ENCODE assay signal across 9 cellular contexts in genomic region chr11:130108671-130109070, GRCh38. TPM values are rescaled to one million over a fixed set of nuclear protein-coding genes. Genes with fewer than 3 reads are reported as not detected.
A peak's percentile ranks its signal among the peaks of the same experiment; 100 is the strongest.
DNase-seq lines count a peak whose midpoint lies in the region; ATAC-seq, FAIRE-seq and TF ChIP-seq lines count a peak whose summit lies in the region.
"Not testable (repeated sequence)": the region's sequence is repeated elsewhere in the genome, so short reads cannot be mapped to it uniquely, and the experiment has no call there.
"Had no signal": no experiment of that assay in that cellular context is flagged by ENCODE, and none has a peak within 500 bp of the region (broad histone marks: within the 10 kb centered on the region; RNA-seq: fewer than 3 reads in every experiment).

No MANE protein-coding gene starts in this region.

- not testable (repeated sequence) for TF ChIP-seq RAD21 in K562 (CRISPR knock-in tag; conservative IDR thresholded peaks at IDR 0.05 in 1 of 2, IDR thresholded peaks at IDR 0.05 in 1 of 2)

- not testable (repeated sequence) for H3K27ac ChIP-seq in HEK293 (ENCODE audit: extremely low read depth, low read depth, low read length); K562 (ENCODE audit: extremely low read depth, low read depth, low read length)

- H4K20me1 ChIP-seq in K562 (replicated peaks; ENCODE audit: control insufficient read depth, insufficient read depth, low read length), result not testable (repeated sequence)

- H3K36me3 ChIP-seq in HEK293 (ENCODE audit: control insufficient read depth in 2 of 2, insufficient read depth in 1 of 2, low read length in 2 of 2), result peaks cover 0 to 30% of the 10 kb centered on the region in 2 experiments; a peak in 2 of 3 replicates
- peaks cover 44% of the 10 kb centered on the region for H3K36me3 ChIP-seq in K562 (ENCODE audit: control insufficient read depth, insufficient read depth, low read length)

- ATAC-seq in WTC11, K562: not testable (repeated sequence)

- not testable (repeated sequence) for TF ChIP-seq CTCF in HEK293 (tag by site-specific recombination; IDR thresholded peaks at IDR 0.05); WTC11 (IDR thresholded peaks at IDR 0.05); K562 (IDR thresholded peaks at IDR 0.05 in 2 of 3, conservative IDR thresholded peaks at IDR 0.05 in 1 of 3; ENCODE audit: insufficient read depth in 2 of 3, low read depth in 1 of 3, low read length in 3 of 3)

- not testable (repeated sequence) for H3K4me3 Mint-ChIP-seq in WTC11

- H3K27me3 ChIP-seq in K562 (ENCODE audit: control insufficient read depth in 2 of 2, insufficient read depth in 2 of 2, low read length in 2 of 2), result not testable (repeated sequence)

- TF ChIP-seq POLR2A in K562 (conservative IDR thresholded peaks at IDR 0.05), result not testable (repeated sequence)

- H3K4me1 ChIP-seq in HEK293 (ENCODE audit: control insufficient read depth, insufficient read depth, low read length); K562 (replicated peaks in 1 of 2; ENCODE audit: control insufficient read depth in 2 of 2, insufficient read depth in 2 of 2, low read length in 2 of 2): not testable (repeated sequence)

- H3K4me2 ChIP-seq in K562 (ENCODE audit: insufficient read depth, low read length), result not testable (repeated sequence)

- H3K79me2 ChIP-seq in K562 (ENCODE audit: control insufficient read depth, insufficient read depth, low read length), result peaks cover 36% of the 10 kb centered on the region

- CTCF ChIA-PET in HEK293 (lab: Yijun Ruan, JAX); WTC11 (lab: Charles Lee); K562 (lab: Yijun Ruan, JAX; ENCODE audit: low intra/inter-chr PET ratio): not testable (repeated sequence)

- not testable (repeated sequence) for H3K27me3 Mint-ChIP-seq in WTC11 (ENCODE audit: low read depth)

- not testable (repeated sequence) for H3K9me3 Mint-ChIP-seq in WTC11

- not testable (repeated sequence) for BruUV-seq in K562 (replicated peaks; lab: Mats Ljungman, UMichigan)

- not testable (repeated sequence) for H2AFZ ChIP-seq in K562 (ENCODE audit: low read depth, low read length)

- H3K4me1 Mint-ChIP-seq in WTC11, result peaks cover 18% of the 10 kb centered on the region

- H3K36me3 Mint-ChIP-seq in WTC11, result peaks cover 48% of the 10 kb centered on the region

- not testable (repeated sequence) for FAIRE-seq in K562 (lab: Jason Lieb, UNC)

- peak overlapping the region; percentile 26; the same call in 1 of the 2 replicates for H3K27ac Mint-ChIP-seq in WTC11

- not testable (repeated sequence) for H3K9me1 ChIP-seq in K562 (ENCODE audit: control insufficient read depth, insufficient read depth, low read length)

- POLR2A ChIA-PET in HEK293 (lab: Yijun Ruan, JAX); WTC11 (lab: Charles Lee); K562 (lab: Yijun Ruan, JAX): not testable (repeated sequence)

- H3K9ac ChIP-seq in K562 (ENCODE audit: insufficient read depth in 1 of 2, low read depth in 2 of 2, low read length in 2 of 2), result not testable (repeated sequence)

- intact Hi-C loops in K562 (cut with micrococcal nuclease), result not testable (repeated sequence)

- H3K4me3 ChIP-seq in HEK293 (ENCODE audit: low read depth, low read length); K562: not testable (repeated sequence)

- WGBS in K562 (ENCODE audit: insufficient coverage, low coverage, missing lambda C conversion rate), result 79% methylated on average over 3 of the region's 4 CpGs

- DNase-seq in WTC11 (ENCODE audit: low spot score); K562 (ENCODE audit: extremely low read depth in 1 of 4, low spot score in 3 of 4): not testable (repeated sequence)

- TF ChIP-seq EP300 in K562 (IDR thresholded peaks at IDR 0.05; ENCODE audit: low read length), result not testable (repeated sequence)

- not testable (repeated sequence) for H3K9me3 ChIP-seq in HEK293 (ENCODE audit: control insufficient read depth, insufficient read depth, low read depth, low read length); K562 (replicated peaks; ENCODE audit: control insufficient read depth, insufficient read depth, low read depth, low read length)

- in situ Hi-C loops in K562 (cut with MboI), result not testable (repeated sequence)

TF ChIP-seq in HEK293, 187 proteins besides CTCF, POLR2A, EP300 and RAD21:
- TF ChIP-seq ZNF146 (tag by site-specific recombination; IDR thresholded peaks at IDR 0.05), result peak; percentile 82
- TF ChIP-seq ZNF580 (tag by site-specific recombination; IDR thresholded peaks at IDR 0.05), result peak; percentile 23; the same call in 1 of the 2 replicates

TF ChIP-seq in K562, 482 proteins besides CTCF, POLR2A, EP300 and RAD21:
- peak; percentile 59 for TF ChIP-seq ZNF146 (CRISPR knock-in tag; IDR thresholded peaks at IDR 0.05; ENCODE audit: unreplicated experiment)

RNA-seq across cellular contexts. Expression of gene APLP2, which starts 39.0 kb away (rescaled TPM):
- total RNA-seq in WTC11 (2021), result 340 to 353 TPM (median 345 TPM) in 3 replicates
- total RNA-seq in K562 (2011; cell fraction: chromatin; rRNA removed; ENCODE audit: low replicate concordance), result 172 and 218 TPM in 2 replicates
- 144 and 155 TPM in 2 replicates for total RNA-seq in K562 (2011; cell fraction: nucleolus; rRNA removed)
- total RNA-seq in K562 (2011; cell fraction: nucleoplasm; rRNA removed), result 223 and 231 TPM in 2 replicates
- 112 and 119 TPM in 2 replicates for total RNA-seq in K562 (2014; rRNA removed)
- 98.9 and 103 TPM in 2 replicates for total RNA-seq in K562 (2014; rRNA removed; fragmentation: Illumina TruSeq; extraction: Trizol)
- 113 and 118 TPM in 2 replicates for total RNA-seq in K562 (2015; rRNA removed; fragmentation: Illumina TruSeq; extraction: Trizol)
- total RNA-seq in K562 (2021), result 126 and 138 TPM in 2 replicates
- 96.7 and 123 TPM in 2 replicates for polyA plus RNA-seq in K562 (2011; rRNA removed)
- 49.3 and 68.5 TPM in 2 replicates for polyA plus RNA-seq in K562 (2011; cell fraction: cytosol; rRNA removed)
- polyA plus RNA-seq in K562 (2011; cell fraction: nucleus; rRNA removed), result 59.6 and 88.1 TPM in 2 replicates
- polyA plus RNA-seq in K562 (2012), result 118 and 143 TPM in 2 replicates
- 153 and 164 TPM in 2 replicates for polyA plus RNA-seq in K562 (2014; fragmentation: Illumina TruSeq; extraction: Trizol)
- polyA plus RNA-seq in K562 (2014; fragmentation: Nextera tagmentation; extraction: Ambion mirVana), result 10 to 100 TPM; 17.4 to 20.3 TPM
- 111 and 116 TPM in 2 replicates for polyA plus RNA-seq in K562 (2014; rRNA removed)
- 107 and 149 TPM in 2 replicates for polyA minus RNA-seq in K562 (2011; rRNA and poly(A)+ RNA removed)
- 41.6 and 47.6 TPM in 2 replicates for polyA minus RNA-seq in K562 (2011; cell fraction: cytosol; rRNA and poly(A)+ RNA removed)
- polyA minus RNA-seq in K562 (2011; cell fraction: nucleus; rRNA and poly(A)+ RNA removed), result 28.7 and 31.2 TPM in 2 replicates

RNA-seq across cellular contexts. Expression of gene ST14, which starts 50.9 kb away (rescaled TPM):
- total RNA-seq in WTC11 (2021) (27.5 to 33.9 TPM (median 27.8 TPM) in 3 replicates), K562 (2014; rRNA removed) (not detected in 2 replicates), K562 (2014; rRNA removed; fragmentation: Illumina TruSeq; extraction: Trizol) (not detected in 2 replicates), K562 (2015; rRNA removed; fragmentation: Illumina TruSeq; extraction: Trizol) (not detected in 2 replicates), K562 (2021) (0.20 and 0.36 TPM in 2 replicates)
- 0.23 TPM in 1 of 2 replicates, not detected in the other for total RNA-seq in K562 (2011; cell fraction: chromatin; rRNA removed; ENCODE audit: low replicate concordance)
- not detected in 2 replicates for total RNA-seq in K562 (2011; cell fraction: nucleolus; rRNA removed)
- total RNA-seq in K562 (2011; cell fraction: nucleoplasm; rRNA removed), result 0.15 TPM in 1 of 2 replicates, not detected in the other
- polyA plus RNA-seq in K562 (2011; rRNA removed) (0.01 and 0.08 TPM in 2 replicates), K562 (2014; fragmentation: Illumina TruSeq; extraction: Trizol) (not detected in 2 replicates), K562 (2014; fragmentation: Nextera tagmentation; extraction: Ambion mirVana) (not detected), K562 (2014; rRNA removed) (not detected in 2 replicates)
- polyA plus RNA-seq in K562 (2011; cell fraction: cytosol; rRNA removed), result 0.01 and 0.13 TPM in 2 replicates
- 0.14 TPM in 1 of 2 replicates, not detected in the other for polyA plus RNA-seq in K562 (2011; cell fraction: nucleus; rRNA removed)
- 0.04 and 0.15 TPM in 2 replicates for polyA plus RNA-seq in K562 (2012)
- polyA minus RNA-seq in K562 (2011; rRNA and poly(A)+ RNA removed), result not detected in 2 replicates
- polyA minus RNA-seq in K562 (2011; cell fraction: cytosol; rRNA and poly(A)+ RNA removed), result not detected in 2 replicates
- polyA minus RNA-seq in K562 (2011; cell fraction: nucleus; rRNA and poly(A)+ RNA removed), result 0.27 TPM in 1 of 2 replicates, not detected in the other
- total RNA-seq: A172; CD4-positive, CD25-positive, alpha-beta regulatory T cell; Daoy had no signal
- polyA plus RNA-seq: AG04450; BJ; CD8-positive, alpha-beta memory T cell had no signal

Comparison
In these comparisons a context has a peak if more than half of its experiments do, and no peak if none do; other contexts are left out.
1. RNA of gene ST14, which starts 50.9 kb away (total RNA-seq): 27.5 to 33.9 TPM in WTC11; 0.15 to 0.36 TPM in K562; every median in the first group is over 10 times any median in the second.